In genomic region chr7:100827330-100828226, GRCh38 we compare ENCODE assay signal across 8 cellular contexts. TPM values are rescaled to one million over a fixed set of nuclear protein-coding genes. Genes with fewer than 3 reads are reported as not detected.
DNase-seq lines count a peak whose midpoint lies in the region; ATAC-seq, FAIRE-seq and TF ChIP-seq lines count a peak whose summit lies in the region.

EPHB4 (minus strand) TSS chr7:100827523; CDS start chr7:100827030, 493 bp downstream.

- TF ChIP-seq POLR2A in HepG2 (IDR thresholded peaks at IDR 0.05; ENCODE audit: insufficient read depth in 1 of 2, low read depth in 2 of 2, low read length in 2 of 2): peak; percentile 51 to 73

- CTCF ChIA-PET in A673 (lab: Charles Lee) (interaction anchor here (0.6 to 2.7 kb wide), 12 partner anchors 9 to 725 kb away, joined by 3 to 20 read pairs (median 3); partner anchors contain the start of genes POP7 and SLC12A9), HepG2 (lab: Yijun Ruan, JAX; ENCODE audit: low intra/inter-chr PET ratio, low total read pairs) (interaction anchor here (0.7 to 0.9 kb wide), 2 partner anchors 24 to 28 kb away, joined by 3 to 5 read pairs; no protein-coding TSS in a partner anchor)

- in situ Hi-C loops in GM13976 (cut with MboI; ENCODE audit: low sequenced_read_pairs, unreplicated experiment) (no loop called here), HepG2 (cut with HindIII; ENCODE audit: extremely low pct_ligation_motif_present, low pct_unique_long_range_greater_than_20kb) (no loop called here)

- TF ChIP-seq RAD21 in HepG2 (CRISPR knock-in tag; IDR thresholded peaks at IDR 0.05): peak; percentile 67; the same call in 1 of the 2 replicates

- BruUV-seq in A673 (replicated peaks; lab: Mats Ljungman, UMichigan): no TSS peak
- BruUV-seq in HepG2 (replicated peaks; lab: Mats Ljungman, UMichigan): TSS peak; percentile 73

- TF ChIP-seq EP300 in HepG2 (IDR thresholded peaks at IDR 0.05; ENCODE audit: low read depth in 2 of 2, low read length in 2 of 2) (no peak), HepG2 (CRISPR knock-in tag; IDR thresholded peaks at IDR 0.05; ENCODE audit: borderline replicate concordance) (no peak)

- H3K4me1 ChIP-seq in A673 (ENCODE audit: insufficient read depth, low read length, poor library complexity, severe bottlenecking): peaks cover 8% of the 10 kb centered on the region
- peaks cover 71% of the 10 kb centered on the region for H3K4me1 ChIP-seq in HepG2 (ENCODE audit: insufficient read depth, low read length)

- intact Hi-C loops in A673 (cut with micrococcal nuclease; ENCODE audit: unreplicated experiment) (loop anchor here (2.0 kb wide), 1 partner anchor 29 kb away; no protein-coding TSS in a partner anchor), dorsolateral prefrontal cortex (cut with DNase I) (no loop called here), HepG2 (cut with micrococcal nuclease; ENCODE audit: unreplicated experiment) (no loop called here)

- WGBS in HepG2 (ENCODE audit: low lambda C conversion rate): 9% methylated on average over 38 of the region's 80 CpGs

- TF ChIP-seq CTCF in A673 (conservative IDR thresholded peaks at IDR 0.05; ENCODE audit: low read depth, low read length): peak; percentile 67
- TF ChIP-seq CTCF in GM13976 (IDR thresholded peaks at IDR 0.05; ENCODE audit: borderline replicate concordance, control extremely low read depth, extremely low read depth, insufficient read depth, missing control alignments): no peak
- TF ChIP-seq CTCF in dorsolateral prefrontal cortex (IDR thresholded peaks at IDR 0.05 in 54 of 56, conservative IDR thresholded peaks at IDR 0.05 in 2 of 56; ENCODE audit: low read depth in 1 of 56, partially characterized antibody in 56 of 56): peak in 5 of 56 donors; percentile 6 to 10 (median 8)
- TF ChIP-seq CTCF in HepG2 (CRISPR knock-in tag; IDR thresholded peaks at IDR 0.05): peak; percentile 85

- H3K27ac ChIP-seq in A673 (ENCODE audit: low read depth, low read length, poor library complexity, severe bottlenecking) (peak within 1 kb of the TSS; percentile 80), dorsolateral prefrontal cortex (peak within 1 kb of the TSS in 6 of 59 donors; percentile 3 to 42 (median 12)), HepG2 (ENCODE audit: extremely low read length, insufficient read depth, low read length) (peak within 1 kb of the TSS; percentile 69)

- peaks cover 33% of the 10 kb centered on the region for H3K79me2 ChIP-seq in HepG2 (ENCODE audit: insufficient read depth, low read length)

- peak; percentile 18 for FAIRE-seq in HepG2 (lab: Jason Lieb, UNC)

- POLR2A ChIA-PET in A673 (lab: Charles Lee; ENCODE audit: low non-redundant PET) (interaction anchor here (0.5 to 1.0 kb wide), 6 partner anchors 10 to 254 kb away, joined by 3 to 7 read pairs (median 4); partner anchors contain the start of genes SLC12A9 and SRRT), HepG2 (lab: Yijun Ruan, JAX) (interaction anchor here (0.8 to 4.1 kb wide), 15 partner anchors 9 to 241 kb away, joined by 3 to 69 read pairs (median 6); partner anchors contain the start of genes FBXO24, GIGYF1, LRCH4 and MOSPD3)

- H3K27me3 ChIP-seq in A673 (replicated peaks; ENCODE audit: insufficient read depth, low read depth, low read length, poor library complexity) (no peaks in the 10 kb centered on the region), dorsolateral prefrontal cortex (peaks cover 0 to 54% (median 20%) of the 10 kb centered on the region in 45 donors), HepG2 (ENCODE audit: control insufficient read depth in 1 of 2, insufficient read depth in 2 of 2, low read length in 2 of 2) (no peaks in the 10 kb centered on the region; a peak in 2 of 5 replicates)

- H3K9ac ChIP-seq in HepG2 (ENCODE audit: insufficient read depth, low read depth, low read length): peak within 1 kb of the TSS; percentile 78

- peak; percentile 81 for ATAC-seq in HepG2

- H3K4me3 ChIP-seq in A673 (ENCODE audit: low read depth, low read length, poor library complexity, severe bottlenecking): peak within 1 kb of the TSS; percentile 98
- H3K4me3 ChIP-seq in dorsolateral prefrontal cortex: peak within 1 kb of the TSS; percentile 22 to 71 (median 51)
- H3K4me3 ChIP-seq in HepG2 (replicated peaks in 1 of 3; ENCODE audit: insufficient read depth in 1 of 3, low read depth in 2 of 3, low read length in 3 of 3): peak within 1 kb of the TSS; percentile 81 to 90 (median 87)

- no peak within 1 kb of the TSS for H2AFZ ChIP-seq in HepG2 (ENCODE audit: low read length)

- peak within 1 kb of the TSS; percentile 95 for H3K4me2 ChIP-seq in HepG2 (ENCODE audit: low read depth, low read length)

- H3K36me3 ChIP-seq in A673 (ENCODE audit: insufficient read depth, low read length, poor library complexity, severe bottlenecking) (peaks cover 19% of the 10 kb centered on the region), HepG2 (replicated peaks in 1 of 2; ENCODE audit: control insufficient read depth in 1 of 2, insufficient read depth in 2 of 2, low read length in 2 of 2) (peaks cover 11% of the 10 kb centered on the region in 2 experiments; a peak in 3 of 5 replicates)

- DNase-seq in A673 (ENCODE audit: low spot score): peak; percentile 97
- DNase-seq in GM13976 (ENCODE audit: low spot score): peak; percentile 31
- peak; percentile 78 for DNase-seq in RPMI8226
- DNase-seq in dorsolateral prefrontal cortex: no peak
- DNase-seq in HepG2 (ENCODE audit: low spot score): peak; percentile 90
- DNase-seq in stromal cell of bone marrow (ENCODE audit: low read depth): peak; percentile 76
- no peak for DNase-seq in stimulated activated naive CD4-positive, alpha-beta T cell treated with Interleukin-2 at 50 U/mL for 16 hours (lab: John Stamatoyannopoulos, UW)
- no peak for DNase-seq in NCI-H1930 (lab: John Stamatoyannopoulos, UW)

- H3K9me3 ChIP-seq in A673 (ENCODE audit: low read depth, low read length, poor library complexity, severe bottlenecking) (no peaks in the 10 kb centered on the region), HepG2 (ENCODE audit: low read length) (no peaks in the 10 kb centered on the region)

- H4K20me1 ChIP-seq in HepG2 (ENCODE audit: insufficient read depth, low read length): peaks cover 13% of the 10 kb centered on the region; the same call in 1 of the 2 replicates

TF ChIP-seq in HepG2, 621 proteins besides CTCF, POLR2A, EP300 and RAD21 (continues in another document):
- peak; percentile 34; the same call in 1 of the 2 replicates for TF ChIP-seq ZNF558 (CRISPR knock-in tag; IDR thresholded peaks at IDR 0.05; ENCODE audit: borderline replicate concordance)
- TF ChIP-seq THYN1 (CRISPR knock-in tag; IDR thresholded peaks at IDR 0.05; ENCODE audit: borderline replicate concordance, low read depth): no peak
- peak; percentile 39 for TF ChIP-seq PHF20 (CRISPR knock-in tag; IDR thresholded peaks at IDR 0.05)
- TF ChIP-seq ZEB1 (IDR thresholded peaks at IDR 0.05; ENCODE audit: insufficient replicate concordance, low read depth): peak; percentile 56
- TF ChIP-seq, protein P1, sequence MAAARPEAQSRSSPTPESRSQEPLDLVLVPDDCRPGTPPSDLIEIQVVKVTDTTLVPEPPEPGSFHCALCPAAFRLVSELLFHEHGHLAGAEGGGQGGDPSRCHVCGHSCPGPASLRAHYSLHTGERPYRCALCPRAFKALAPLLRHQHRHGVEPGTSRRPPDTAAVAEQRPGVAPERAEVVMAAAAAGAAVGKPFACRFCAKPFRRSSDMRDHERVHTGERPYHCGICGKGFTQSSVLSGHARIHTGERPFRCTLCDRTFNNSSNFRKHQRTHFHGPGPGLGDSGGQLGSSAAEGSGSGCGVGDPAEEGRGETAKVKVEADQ (CRISPR knock-in tag; IDR thresholded peaks at IDR 0.05; ENCODE audit: borderline replicate concordance): peak; percentile 73; the same call in 1 of the 2 replicates
- TF ChIP-seq GLI4 (CRISPR knock-in tag; IDR thresholded peaks at IDR 0.05; ENCODE audit: borderline replicate concordance): peak; percentile 68; the same call in 1 of the 2 replicates
- no peak for TF ChIP-seq ZNF530 (CRISPR knock-in tag; IDR thresholded peaks at IDR 0.05; ENCODE audit: low read depth)
- no peak for TF ChIP-seq PAWR (CRISPR knock-in tag; IDR thresholded peaks at IDR 0.05; ENCODE audit: borderline replicate concordance)
- peak; percentile 76 for TF ChIP-seq RXRA (CRISPR knock-in tag; IDR thresholded peaks at IDR 0.05)
- TF ChIP-seq MXD3 (CRISPR knock-in tag; IDR thresholded peaks at IDR 0.05): peak; percentile 42; the same call in 1 of the 2 replicates
- TF ChIP-seq RARA (CRISPR knock-in tag; IDR thresholded peaks at IDR 0.05): no peak
- peak; percentile 69 for TF ChIP-seq NFYB (CRISPR knock-in tag; IDR thresholded peaks at IDR 0.05)

RNA-seq across cellular contexts. Expression of gene EPHB4, which starts in this region (rescaled TPM):
- total RNA-seq in A673 (2021) (90.4 and 92.6 TPM in 2 replicates), dorsolateral prefrontal cortex (10 to 100 TPM in 3 of 120 experiments, 1 to 10 TPM in 117; 2.4 to 17.5 (median 5.4) TPM), HepG2 (2016; rRNA removed; fragmentation: Illumina TruSeq; extraction: Trizol) (43.7 and 69.6 TPM in 2 replicates)
- total RNA-seq in HepG2 (2016; cell fraction: cytosol; rRNA removed; fragmentation: Illumina TruSeq; extraction: Trizol; ENCODE audit: low read depth): 115 and 125 TPM in 2 replicates
- 33.6 and 74.6 TPM in 2 replicates for total RNA-seq in HepG2 (2016; cell fraction: insoluble cytoplasmic fraction; rRNA removed; fragmentation: Illumina TruSeq; extraction: Trizol)
- total RNA-seq in HepG2 (2016; cell fraction: membrane; rRNA removed; fragmentation: Illumina TruSeq; extraction: Trizol): 93.1 and 103 TPM in 2 replicates
- 48.0 and 55.0 TPM in 2 replicates for total RNA-seq in HepG2 (2016; cell fraction: nucleus; rRNA removed; fragmentation: Illumina TruSeq; extraction: Trizol)
- polyA plus RNA-seq in HepG2 (2011; rRNA removed): 61.4 and 68.6 TPM in 2 replicates
- polyA plus RNA-seq in HepG2 (2011; cell fraction: cytosol; rRNA removed): 64.7 and 70.1 TPM in 2 replicates
- 67.4 and 70.1 TPM in 2 replicates for polyA plus RNA-seq in HepG2 (2011; cell fraction: nucleus; rRNA removed)
- polyA plus RNA-seq in HepG2 (2012): 41.3 and 63.8 TPM in 2 replicates
- 21.4 and 23.9 TPM in 2 replicates for polyA plus RNA-seq in HepG2 (2016; cell fraction: cytosol; fragmentation: Illumina TruSeq; extraction: Trizol; ENCODE audit: low read depth)
- polyA plus RNA-seq in HepG2 (2016; cell fraction: insoluble cytoplasmic fraction; fragmentation: Illumina TruSeq; extraction: Trizol; ENCODE audit: low read depth): 33.0 and 43.1 TPM in 2 replicates
- polyA plus RNA-seq in HepG2 (2016; cell fraction: membrane; fragmentation: Illumina TruSeq; extraction: Trizol; ENCODE audit: low read depth): 52.7 and 65.5 TPM in 2 replicates
- 79.2 and 79.8 TPM in 2 replicates for polyA plus RNA-seq in HepG2 (2016; cell fraction: nucleus; fragmentation: Illumina TruSeq; extraction: Trizol; ENCODE audit: insufficient read depth, low read depth)
- polyA minus RNA-seq in HepG2 (2011; rRNA and poly(A)+ RNA removed; ENCODE audit: low replicate concordance): 43.5 and 157 TPM in 2 replicates
- polyA minus RNA-seq in HepG2 (2011; cell fraction: cytosol; rRNA and poly(A)+ RNA removed): 51.4 and 51.7 TPM in 2 replicates
- polyA minus RNA-seq in HepG2 (2011; cell fraction: nucleus; rRNA and poly(A)+ RNA removed): 43.1 and 44.5 TPM in 2 replicates

Comparison
In these comparisons a context has a peak if more than half of its experiments do, and no peak if none do; other contexts are left out.
1. DNase-seq: peak in A673 (single experiment), GM13976 (single experiment), RPMI8226 (single experiment), HepG2 (single experiment) and stromal cell of bone marrow (single experiment); none in dorsolateral prefrontal cortex (0 of 10), stimulated activated naive CD4-positive, alpha-beta T cell treated with Interleukin-2 at 50 U/mL for 16 hours (single experiment) and NCI-H1930 (0 of 2).
2. Peak in every context shown above with its lines, with median percentiles within 50 percentile points of each other: H3K4me3 ChIP-seq.